Comparison of ENCODE assay signal across 8 cellular contexts in the genomic region with DNA sequence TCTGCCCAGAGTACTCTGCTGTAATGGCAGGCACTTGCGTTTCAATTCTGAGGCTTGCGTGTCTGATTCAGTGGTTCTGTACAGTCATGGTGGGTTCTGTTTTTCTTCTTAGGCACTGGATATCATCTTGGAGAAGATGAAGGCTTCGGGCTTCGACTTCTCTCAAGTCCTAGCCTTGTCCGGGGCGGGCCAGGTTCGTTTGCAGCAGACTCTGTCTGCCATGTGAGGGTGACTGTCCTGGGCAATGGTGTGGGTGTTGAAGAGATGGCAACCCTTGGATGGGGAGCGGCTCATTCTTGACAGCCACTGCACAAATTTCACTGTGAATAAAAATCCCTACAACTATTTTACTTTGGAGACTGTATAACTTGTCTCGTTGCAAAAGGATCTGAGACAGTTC.
"Had no signal": no experiment of that assay in that cellular context is flagged by ENCODE, and none has a peak within 500 bp of the region (broad histone marks: within the 10 kb centered on the region; RNA-seq: fewer than 3 reads in every experiment).

No MANE protein-coding gene starts in this region.

- H3K9me3 ChIP-seq: HAP-1 had no signal

- DNase-seq: GM23248, GOT3, H7, HFFc6, IMR-90 had no signal

- H3K4me3 Mint-ChIP-seq: HFFc6 had no signal

- H3K9me3 Mint-ChIP-seq: HFFc6 had no signal

- H2AFZ ChIP-seq: GM23248 had no signal

- H3K4me3 ChIP-seq: GM23248, HAP-1, K562 had no signal

- ATAC-seq: HCT116, K562 had no signal

- H3K4me1 ChIP-seq: HAP-1 had no signal

- H3K27ac Mint-ChIP-seq: HFFc6 had no signal

- H3K27ac ChIP-seq: GM23248 had no signal

- H3K9ac ChIP-seq: GM23248 had no signal
